1 cellular context compared by ENCODE assay signal in the genomic region with DNA sequence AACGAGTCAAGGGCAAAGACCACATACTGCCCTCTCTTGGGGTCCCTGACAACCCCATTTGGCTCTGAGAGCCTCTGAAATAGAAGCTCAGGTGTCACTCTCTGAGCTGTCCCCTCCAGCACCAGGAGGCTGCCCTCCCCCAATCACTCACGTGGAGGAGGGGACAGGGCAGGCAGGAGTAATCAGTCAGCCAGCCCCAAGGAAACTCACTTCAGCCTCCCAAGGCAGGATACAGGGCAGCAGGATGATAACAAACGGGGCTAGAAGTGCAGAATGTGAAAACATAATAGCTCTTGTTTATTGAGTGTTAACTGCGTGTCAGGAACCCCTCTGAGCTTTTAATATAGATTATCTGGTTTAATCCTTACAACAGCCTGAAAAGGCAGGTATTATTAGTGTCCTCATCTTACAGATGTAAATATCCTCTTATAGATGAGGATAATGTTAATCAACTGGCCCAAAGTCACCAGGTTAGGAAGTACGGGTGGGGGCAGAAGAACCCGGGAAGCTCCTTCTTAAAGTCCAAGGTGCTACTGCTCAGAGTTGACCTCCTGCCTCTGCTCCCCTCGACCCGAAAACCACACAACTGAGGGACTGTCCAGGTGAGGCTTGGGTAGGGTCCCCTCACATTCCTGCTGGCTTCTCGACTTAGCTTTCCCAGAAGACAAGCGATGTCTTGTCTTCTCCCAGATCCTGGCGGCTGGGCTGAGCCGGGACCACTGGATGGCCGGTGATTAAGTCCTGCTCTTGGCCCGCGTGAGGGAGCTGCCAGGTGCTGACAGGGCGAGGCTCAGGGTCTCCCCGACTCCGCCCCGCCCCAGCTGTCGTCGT.
TF ChIP-seq lines count a peak whose summit lies in the region.

No MANE protein-coding gene starts in this region.

TF ChIP-seq in K562, 482 proteins besides CTCF, POLR2A, EP300 and RAD21:
- TF ChIP-seq, protein P1, sequence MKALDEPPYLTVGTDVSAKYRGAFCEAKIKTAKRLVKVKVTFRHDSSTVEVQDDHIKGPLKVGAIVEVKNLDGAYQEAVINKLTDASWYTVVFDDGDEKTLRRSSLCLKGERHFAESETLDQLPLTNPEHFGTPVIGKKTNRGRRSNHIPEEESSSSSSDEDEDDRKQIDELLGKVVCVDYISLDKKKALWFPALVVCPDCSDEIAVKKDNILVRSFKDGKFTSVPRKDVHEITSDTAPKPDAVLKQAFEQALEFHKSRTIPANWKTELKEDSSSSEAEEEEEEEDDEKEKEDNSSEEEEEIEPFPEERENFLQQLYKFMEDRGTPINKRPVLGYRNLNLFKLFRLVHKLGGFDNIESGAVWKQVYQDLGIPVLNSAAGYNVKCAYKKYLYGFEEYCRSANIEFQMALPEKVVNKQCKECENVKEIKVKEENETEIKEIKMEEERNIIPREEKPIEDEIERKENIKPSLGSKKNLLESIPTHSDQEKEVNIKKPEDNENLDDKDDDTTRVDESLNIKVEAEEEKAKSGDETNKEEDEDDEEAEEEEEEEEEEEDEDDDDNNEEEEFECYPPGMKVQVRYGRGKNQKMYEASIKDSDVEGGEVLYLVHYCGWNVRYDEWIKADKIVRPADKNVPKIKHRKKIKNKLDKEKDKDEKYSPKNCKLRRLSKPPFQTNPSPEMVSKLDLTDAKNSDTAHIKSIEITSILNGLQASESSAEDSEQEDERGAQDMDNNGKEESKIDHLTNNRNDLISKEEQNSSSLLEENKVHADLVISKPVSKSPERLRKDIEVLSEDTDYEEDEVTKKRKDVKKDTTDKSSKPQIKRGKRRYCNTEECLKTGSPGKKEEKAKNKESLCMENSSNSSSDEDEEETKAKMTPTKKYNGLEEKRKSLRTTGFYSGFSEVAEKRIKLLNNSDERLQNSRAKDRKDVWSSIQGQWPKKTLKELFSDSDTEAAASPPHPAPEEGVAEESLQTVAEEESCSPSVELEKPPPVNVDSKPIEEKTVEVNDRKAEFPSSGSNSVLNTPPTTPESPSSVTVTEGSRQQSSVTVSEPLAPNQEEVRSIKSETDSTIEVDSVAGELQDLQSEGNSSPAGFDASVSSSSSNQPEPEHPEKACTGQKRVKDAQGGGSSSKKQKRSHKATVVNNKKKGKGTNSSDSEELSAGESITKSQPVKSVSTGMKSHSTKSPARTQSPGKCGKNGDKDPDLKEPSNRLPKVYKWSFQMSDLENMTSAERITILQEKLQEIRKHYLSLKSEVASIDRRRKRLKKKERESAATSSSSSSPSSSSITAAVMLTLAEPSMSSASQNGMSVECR (CRISPR knock-in tag; IDR thresholded peaks at IDR 0.05) = peak; percentile 72
- TF ChIP-seq MYC (IDR thresholded peaks at IDR 0.05; ENCODE audit: low read depth, low read length) (0 out of 2 replicates have a peak, but pooled peaks have one; percentile 20), MYC (CRISPR knock-in tag; IDR thresholded peaks at IDR 0.05; ENCODE audit: borderline replicate concordance, low read depth) (no peak), HDAC1 (IDR thresholded peaks at IDR 0.05) (peak in 1 of 2 experiments; percentile 50; a peak in 2 of 4 replicates), ZBTB1 (CRISPR knock-in tag; IDR thresholded peaks at IDR 0.05; ENCODE audit: borderline replicate concordance, low read depth) (0 out of 2 replicates have a peak, but pooled peaks have one; percentile 57), ESRRA (IDR thresholded peaks at IDR 0.05; ENCODE audit: borderline replicate concordance, low read depth) (peak; percentile 60), CHD1 (IDR thresholded peaks at IDR 0.05; ENCODE audit: low read length) (no peak), LEF1 (IDR thresholded peaks at IDR 0.05) (0 out of 2 replicates have a peak, but pooled peaks have one; percentile 13), BHLHE40 (IDR thresholded peaks at IDR 0.05; ENCODE audit: low read length) (peak; percentile 85), ZFPM2 (CRISPR knock-in tag; IDR thresholded peaks at IDR 0.05) (no peak), SIN3A (IDR thresholded peaks at IDR 0.05; ENCODE audit: borderline replicate concordance in 2 of 2, control insufficient read depth in 1 of 2, low read depth in 2 of 2, low read length in 2 of 2) (peak in 1 of 2 experiments; percentile 82; a peak in 1 of 4 replicates), RBM25 (IDR thresholded peaks at IDR 0.05; ENCODE audit: low read depth, low read length, severe bottlenecking) (no peak), EHMT2 (IDR thresholded peaks at IDR 0.05) (peak; percentile 75), MEIS2 (IDR thresholded peaks at IDR 0.05; ENCODE audit: partially characterized antibody) (peak; percentile 40), GABPB1 (CRISPR knock-in tag; IDR thresholded peaks at IDR 0.05) (no peak), THRAP3 (IDR thresholded peaks at IDR 0.05; ENCODE audit: borderline replicate concordance) (no peak), CBFA2T3 (IDR thresholded peaks at IDR 0.05) (0 out of 2 replicates have a peak, but pooled peaks have one; percentile 19), BRF1 (IDR thresholded peaks at IDR 0.05; ENCODE audit: borderline replicate concordance, extremely low read depth, insufficient read length) (no peak)
- TF ChIP-seq, protein P2, sequence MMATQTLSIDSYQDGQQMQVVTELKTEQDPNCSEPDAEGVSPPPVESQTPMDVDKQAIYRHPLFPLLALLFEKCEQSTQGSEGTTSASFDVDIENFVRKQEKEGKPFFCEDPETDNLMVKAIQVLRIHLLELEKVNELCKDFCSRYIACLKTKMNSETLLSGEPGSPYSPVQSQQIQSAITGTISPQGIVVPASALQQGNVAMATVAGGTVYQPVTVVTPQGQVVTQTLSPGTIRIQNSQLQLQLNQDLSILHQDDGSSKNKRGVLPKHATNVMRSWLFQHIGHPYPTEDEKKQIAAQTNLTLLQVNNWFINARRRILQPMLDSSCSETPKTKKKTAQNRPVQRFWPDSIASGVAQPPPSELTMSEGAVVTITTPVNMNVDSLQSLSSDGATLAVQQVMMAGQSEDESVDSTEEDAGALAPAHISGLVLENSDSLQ (IDR thresholded peaks at IDR 0.05) = peak; percentile 57
- TF ChIP-seq, protein P3, sequence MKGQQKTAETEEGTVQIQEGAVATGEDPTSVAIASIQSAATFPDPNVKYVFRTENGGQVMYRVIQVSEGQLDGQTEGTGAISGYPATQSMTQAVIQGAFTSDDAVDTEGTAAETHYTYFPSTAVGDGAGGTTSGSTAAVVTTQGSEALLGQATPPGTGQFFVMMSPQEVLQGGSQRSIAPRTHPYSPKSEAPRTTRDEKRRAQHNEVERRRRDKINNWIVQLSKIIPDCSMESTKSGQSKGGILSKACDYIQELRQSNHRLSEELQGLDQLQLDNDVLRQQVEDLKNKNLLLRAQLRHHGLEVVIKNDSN (CRISPR knock-in tag; IDR thresholded peaks at IDR 0.05) = peak; percentile 47; the same call in 1 of the 2 replicates
- TF ChIP-seq, protein P4, sequence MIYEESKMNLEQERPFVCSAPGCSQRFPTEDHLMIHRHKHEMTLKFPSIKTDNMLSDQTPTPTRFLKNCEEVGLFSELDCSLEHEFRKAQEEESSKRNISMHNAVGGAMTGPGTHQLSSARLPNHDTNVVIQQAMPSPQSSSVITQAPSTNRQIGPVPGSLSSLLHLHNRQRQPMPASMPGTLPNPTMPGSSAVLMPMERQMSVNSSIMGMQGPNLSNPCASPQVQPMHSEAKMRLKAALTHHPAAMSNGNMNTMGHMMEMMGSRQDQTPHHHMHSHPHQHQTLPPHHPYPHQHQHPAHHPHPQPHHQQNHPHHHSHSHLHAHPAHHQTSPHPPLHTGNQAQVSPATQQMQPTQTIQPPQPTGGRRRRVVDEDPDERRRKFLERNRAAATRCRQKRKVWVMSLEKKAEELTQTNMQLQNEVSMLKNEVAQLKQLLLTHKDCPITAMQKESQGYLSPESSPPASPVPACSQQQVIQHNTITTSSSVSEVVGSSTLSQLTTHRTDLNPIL (CRISPR knock-in tag; IDR thresholded peaks at IDR 0.05) = no peak
- TF ChIP-seq, protein P5, sequence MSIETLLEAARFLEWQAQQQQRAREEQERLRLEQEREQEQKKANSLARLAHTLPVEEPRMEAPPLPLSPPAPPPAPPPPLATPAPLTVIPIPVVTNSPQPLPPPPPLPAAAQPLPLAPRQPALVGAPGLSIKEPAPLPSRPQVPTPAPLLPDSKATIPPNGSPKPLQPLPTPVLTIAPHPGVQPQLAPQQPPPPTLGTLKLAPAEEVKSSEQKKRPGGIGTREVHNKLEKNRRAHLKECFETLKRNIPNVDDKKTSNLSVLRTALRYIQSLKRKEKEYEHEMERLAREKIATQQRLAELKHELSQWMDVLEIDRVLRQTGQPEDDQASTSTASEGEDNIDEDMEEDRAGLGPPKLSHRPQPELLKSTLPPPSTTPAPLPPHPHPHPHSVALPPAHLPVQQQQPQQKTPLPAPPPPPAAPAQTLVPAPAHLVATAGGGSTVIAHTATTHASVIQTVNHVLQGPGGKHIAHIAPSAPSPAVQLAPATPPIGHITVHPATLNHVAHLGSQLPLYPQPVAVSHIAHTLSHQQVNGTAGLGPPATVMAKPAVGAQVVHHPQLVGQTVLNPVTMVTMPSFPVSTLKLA (conservative IDR thresholded peaks at IDR 0.05) = peak; percentile 77 to 87
- TF ChIP-seq, protein P6, sequence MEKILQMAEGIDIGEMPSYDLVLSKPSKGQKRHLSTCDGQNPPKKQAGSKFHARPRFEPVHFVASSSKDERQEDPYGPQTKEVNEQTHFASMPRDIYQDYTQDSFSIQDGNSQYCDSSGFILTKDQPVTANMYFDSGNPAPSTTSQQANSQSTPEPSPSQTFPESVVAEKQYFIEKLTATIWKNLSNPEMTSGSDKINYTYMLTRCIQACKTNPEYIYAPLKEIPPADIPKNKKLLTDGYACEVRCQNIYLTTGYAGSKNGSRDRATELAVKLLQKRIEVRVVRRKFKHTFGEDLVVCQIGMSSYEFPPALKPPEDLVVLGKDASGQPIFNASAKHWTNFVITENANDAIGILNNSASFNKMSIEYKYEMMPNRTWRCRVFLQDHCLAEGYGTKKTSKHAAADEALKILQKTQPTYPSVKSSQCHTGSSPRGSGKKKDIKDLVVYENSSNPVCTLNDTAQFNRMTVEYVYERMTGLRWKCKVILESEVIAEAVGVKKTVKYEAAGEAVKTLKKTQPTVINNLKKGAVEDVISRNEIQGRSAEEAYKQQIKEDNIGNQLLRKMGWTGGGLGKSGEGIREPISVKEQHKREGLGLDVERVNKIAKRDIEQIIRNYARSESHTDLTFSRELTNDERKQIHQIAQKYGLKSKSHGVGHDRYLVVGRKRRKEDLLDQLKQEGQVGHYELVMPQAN (IDR thresholded peaks at IDR 0.05; ENCODE audit: borderline replicate concordance) = peak; percentile 46; the same call in 1 of the 2 replicates
- TF ChIP-seq, protein P7, sequence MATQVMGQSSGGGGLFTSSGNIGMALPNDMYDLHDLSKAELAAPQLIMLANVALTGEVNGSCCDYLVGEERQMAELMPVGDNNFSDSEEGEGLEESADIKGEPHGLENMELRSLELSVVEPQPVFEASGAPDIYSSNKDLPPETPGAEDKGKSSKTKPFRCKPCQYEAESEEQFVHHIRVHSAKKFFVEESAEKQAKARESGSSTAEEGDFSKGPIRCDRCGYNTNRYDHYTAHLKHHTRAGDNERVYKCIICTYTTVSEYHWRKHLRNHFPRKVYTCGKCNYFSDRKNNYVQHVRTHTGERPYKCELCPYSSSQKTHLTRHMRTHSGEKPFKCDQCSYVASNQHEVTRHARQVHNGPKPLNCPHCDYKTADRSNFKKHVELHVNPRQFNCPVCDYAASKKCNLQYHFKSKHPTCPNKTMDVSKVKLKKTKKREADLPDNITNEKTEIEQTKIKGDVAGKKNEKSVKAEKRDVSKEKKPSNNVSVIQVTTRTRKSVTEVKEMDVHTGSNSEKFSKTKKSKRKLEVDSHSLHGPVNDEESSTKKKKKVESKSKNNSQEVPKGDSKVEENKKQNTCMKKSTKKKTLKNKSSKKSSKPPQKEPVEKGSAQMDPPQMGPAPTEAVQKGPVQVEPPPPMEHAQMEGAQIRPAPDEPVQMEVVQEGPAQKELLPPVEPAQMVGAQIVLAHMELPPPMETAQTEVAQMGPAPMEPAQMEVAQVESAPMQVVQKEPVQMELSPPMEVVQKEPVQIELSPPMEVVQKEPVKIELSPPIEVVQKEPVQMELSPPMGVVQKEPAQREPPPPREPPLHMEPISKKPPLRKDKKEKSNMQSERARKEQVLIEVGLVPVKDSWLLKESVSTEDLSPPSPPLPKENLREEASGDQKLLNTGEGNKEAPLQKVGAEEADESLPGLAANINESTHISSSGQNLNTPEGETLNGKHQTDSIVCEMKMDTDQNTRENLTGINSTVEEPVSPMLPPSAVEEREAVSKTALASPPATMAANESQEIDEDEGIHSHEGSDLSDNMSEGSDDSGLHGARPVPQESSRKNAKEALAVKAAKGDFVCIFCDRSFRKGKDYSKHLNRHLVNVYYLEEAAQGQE (CRISPR knock-in tag; IDR thresholded peaks at IDR 0.05; ENCODE audit: low read depth) = peak; percentile 76; the same call in 1 of the 2 replicates
